Comparison of ENCODE assay signal across 19 cellular contexts in genomic region chr3:183134844-183135243, GRCh38. TPM values are rescaled to one million over a fixed set of nuclear protein-coding genes. Genes with fewer than 3 reads are reported as not detected.
"Had no signal": no experiment of that assay in that cellular context is flagged by ENCODE, and none has a peak within 500 bp of the region (broad histone marks: within the 10 kb centered on the region; RNA-seq: fewer than 3 reads in every experiment).

No MANE protein-coding gene starts in this region.

- H3K4me3 ChIP-seq: SJSA1, SK-N-MC had no signal

- H3K27ac ChIP-seq: SJSA1, SK-N-MC had no signal

- H3K27me3 ChIP-seq: SJSA1 had no signal

- ATAC-seq: HepG2 had no signal

- H3K9me3 ChIP-seq: SJSA1 had no signal

- H3K36me3 ChIP-seq: SJSA1 had no signal

- DNase-seq: IMR-90, Karpas-422, KG1, MM.1S, NCI-H1092 treated with DMSO at 0.1 percent for 48 hours, NCI-H1436, NCI-H1930, NCI-H2081, NCI-H2107, NCI-H2227 treated with DMSO at 0.1 percent for 48 hours, NCI-H524, NCI-H526 treated with DMSO at 0.1 percent for 48 hours, NCI-H748 treated with DMSO at 0.1 percent for 48 hours, Right ventricle myocardium superior, RPMI8226, SIG-M5 had no signal

RNA-seq across cellular contexts. Expression of gene LAMP3, which starts 27.7 kb away (rescaled TPM):
- total RNA-seq: IMR-90, Right ventricle myocardium superior, SJSA1 had no signal
